1 cellular context compared by ENCODE assay signal in the genomic region with DNA sequence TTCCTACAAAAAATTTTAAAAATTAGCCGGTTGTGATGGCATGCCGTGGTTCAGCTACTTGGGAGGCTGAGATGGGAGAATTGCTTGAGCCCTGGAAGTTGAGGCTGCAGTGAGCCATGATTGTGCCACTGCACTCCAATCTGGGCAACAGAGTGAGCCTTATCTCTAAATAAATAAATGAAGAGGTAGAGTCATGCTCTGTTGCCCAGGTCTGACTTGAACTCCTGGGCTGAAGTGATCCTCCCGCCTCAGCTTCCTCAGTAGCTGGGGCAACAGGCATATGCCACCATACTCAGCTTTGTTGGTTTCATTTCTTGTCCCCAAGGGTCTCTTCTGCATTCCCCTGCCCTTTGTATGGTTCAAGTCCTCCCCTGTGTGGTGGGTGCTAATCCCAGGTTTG.
A peak's percentile ranks its signal among the peaks of the same experiment; 100 is the strongest.
TF ChIP-seq lines count a peak whose summit lies in the region.

No MANE protein-coding gene starts in this region.

TF ChIP-seq in K562, 482 proteins besides CTCF, POLR2A, EP300 and RAD21:
- peak; percentile 30 for TF ChIP-seq KDM5B (IDR thresholded peaks at IDR 0.05; ENCODE audit: insufficient replicate concordance, low read depth, low read length)
- TF ChIP-seq U2AF2 (optimal IDR thresholded peaks at IDR 0.05; ENCODE audit: low read depth, low read length) = no peak
- no peak for TF ChIP-seq SRSF3 (IDR thresholded peaks at IDR 0.05; ENCODE audit: insufficient read depth, low read length)
- TF ChIP-seq ZNF146 (CRISPR knock-in tag; IDR thresholded peaks at IDR 0.05; ENCODE audit: unreplicated experiment) = no peak
- TF ChIP-seq STAG1 (CRISPR knock-in tag; IDR thresholded peaks at IDR 0.05; ENCODE audit: borderline replicate concordance) = 0 out of 2 replicates have a peak, but pooled peaks have one; percentile 8
- TF ChIP-seq, protein P1, sequence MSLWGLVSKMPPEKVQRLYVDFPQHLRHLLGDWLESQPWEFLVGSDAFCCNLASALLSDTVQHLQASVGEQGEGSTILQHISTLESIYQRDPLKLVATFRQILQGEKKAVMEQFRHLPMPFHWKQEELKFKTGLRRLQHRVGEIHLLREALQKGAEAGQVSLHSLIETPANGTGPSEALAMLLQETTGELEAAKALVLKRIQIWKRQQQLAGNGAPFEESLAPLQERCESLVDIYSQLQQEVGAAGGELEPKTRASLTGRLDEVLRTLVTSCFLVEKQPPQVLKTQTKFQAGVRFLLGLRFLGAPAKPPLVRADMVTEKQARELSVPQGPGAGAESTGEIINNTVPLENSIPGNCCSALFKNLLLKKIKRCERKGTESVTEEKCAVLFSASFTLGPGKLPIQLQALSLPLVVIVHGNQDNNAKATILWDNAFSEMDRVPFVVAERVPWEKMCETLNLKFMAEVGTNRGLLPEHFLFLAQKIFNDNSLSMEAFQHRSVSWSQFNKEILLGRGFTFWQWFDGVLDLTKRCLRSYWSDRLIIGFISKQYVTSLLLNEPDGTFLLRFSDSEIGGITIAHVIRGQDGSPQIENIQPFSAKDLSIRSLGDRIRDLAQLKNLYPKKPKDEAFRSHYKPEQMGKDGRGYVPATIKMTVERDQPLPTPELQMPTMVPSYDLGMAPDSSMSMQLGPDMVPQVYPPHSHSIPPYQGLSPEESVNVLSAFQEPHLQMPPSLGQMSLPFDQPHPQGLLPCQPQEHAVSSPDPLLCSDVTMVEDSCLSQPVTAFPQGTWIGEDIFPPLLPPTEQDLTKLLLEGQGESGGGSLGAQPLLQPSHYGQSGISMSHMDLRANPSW (CRISPR knock-in tag; IDR thresholded peaks at IDR 0.05) = no peak
- TF ChIP-seq, protein P2, sequence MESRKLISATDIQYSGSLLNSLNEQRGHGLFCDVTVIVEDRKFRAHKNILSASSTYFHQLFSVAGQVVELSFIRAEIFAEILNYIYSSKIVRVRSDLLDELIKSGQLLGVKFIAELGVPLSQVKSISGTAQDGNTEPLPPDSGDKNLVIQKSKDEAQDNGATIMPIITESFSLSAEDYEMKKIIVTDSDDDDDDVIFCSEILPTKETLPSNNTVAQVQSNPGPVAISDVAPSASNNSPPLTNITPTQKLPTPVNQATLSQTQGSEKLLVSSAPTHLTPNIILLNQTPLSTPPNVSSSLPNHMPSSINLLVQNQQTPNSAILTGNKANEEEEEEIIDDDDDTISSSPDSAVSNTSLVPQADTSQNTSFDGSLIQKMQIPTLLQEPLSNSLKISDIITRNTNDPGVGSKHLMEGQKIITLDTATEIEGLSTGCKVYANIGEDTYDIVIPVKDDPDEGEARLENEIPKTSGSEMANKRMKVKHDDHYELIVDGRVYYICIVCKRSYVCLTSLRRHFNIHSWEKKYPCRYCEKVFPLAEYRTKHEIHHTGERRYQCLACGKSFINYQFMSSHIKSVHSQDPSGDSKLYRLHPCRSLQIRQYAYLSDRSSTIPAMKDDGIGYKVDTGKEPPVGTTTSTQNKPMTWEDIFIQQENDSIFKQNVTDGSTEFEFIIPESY (CRISPR knock-in tag; IDR thresholded peaks at IDR 0.05) = no peak
- no peak for TF ChIP-seq MTA3 (IDR thresholded peaks at IDR 0.05; ENCODE audit: borderline replicate concordance)
- no peak for TF ChIP-seq ZNF561 (CRISPR knock-in tag; conservative IDR thresholded peaks at IDR 0.05)
- TF ChIP-seq ZNF695 (CRISPR knock-in tag; IDR thresholded peaks at IDR 0.05) = no peak
- TF ChIP-seq KAT7 (CRISPR knock-in tag; IDR thresholded peaks at IDR 0.05; ENCODE audit: borderline replicate concordance) = no peak
- TF ChIP-seq ZFX (CRISPR knock-in tag; IDR thresholded peaks at IDR 0.05) = 0 out of 2 replicates have a peak, but pooled peaks have one; percentile 20
TF ChIP-seq in K562: peak in this region for 3.
